8 cellular contexts compared by ENCODE assay signal in the genomic region with DNA sequence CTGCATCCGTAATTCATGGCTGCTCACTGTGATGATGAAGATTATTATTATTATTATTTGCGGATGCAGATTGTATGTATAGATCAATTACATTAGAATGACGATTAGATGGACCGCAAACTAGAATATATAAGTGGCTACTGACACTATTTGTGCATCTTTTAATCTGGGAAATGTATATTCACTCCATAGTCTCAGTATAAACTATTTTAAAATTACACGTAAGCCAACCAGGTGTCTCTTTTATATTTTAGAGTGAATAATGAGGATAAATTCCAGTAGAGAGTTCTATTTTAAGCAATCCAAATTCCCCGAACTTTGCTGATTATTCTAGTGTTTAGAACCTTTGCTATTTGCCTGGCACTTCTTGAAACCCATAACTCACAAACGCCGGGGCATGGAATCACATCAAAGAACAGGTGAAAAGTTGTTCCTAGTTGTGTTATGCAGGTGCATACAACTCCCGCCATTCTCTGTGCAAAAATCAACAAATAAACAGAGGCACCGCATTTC. TPM values are rescaled to one million over a fixed set of nuclear protein-coding genes. Genes with fewer than 3 reads are reported as not detected.
DNase-seq lines count a peak whose midpoint lies in the region; ATAC-seq, FAIRE-seq and TF ChIP-seq lines count a peak whose summit lies in the region.

No MANE protein-coding gene starts in this region.

- no peaks in the 10 kb centered on the region for H3K27me3 ChIP-seq in HepG2 (ENCODE audit: control insufficient read depth in 1 of 2, insufficient read depth in 2 of 2, low read length in 2 of 2)
- no peaks in the 10 kb centered on the region for H3K27me3 ChIP-seq in tibial nerve

- ATAC-seq in HepG2 = no peak

- H3K4me2 ChIP-seq in HepG2 (ENCODE audit: low read depth, low read length) = peak overlapping the region; percentile 77

- in situ Hi-C loops in HepG2 (cut with HindIII; ENCODE audit: extremely low pct_ligation_motif_present, low pct_unique_long_range_greater_than_20kb) = no loop called here

- CTCF ChIA-PET in HepG2 (lab: Yijun Ruan, JAX; ENCODE audit: low intra/inter-chr PET ratio, low total read pairs) = no interaction called here

- peaks cover 22% of the 10 kb centered on the region for H3K27me3 Mint-ChIP-seq in activated T-cell treated with anti-CD3 and anti-CD28 coated beads, Interleukin-2, amount 50 U/mL, for 24 hours
- H3K27me3 Mint-ChIP-seq in activated naive CD8-positive, alpha-beta T cell treated with anti-CD3 and anti-CD28 coated beads for 36 hours = peaks cover 16% of the 10 kb centered on the region

- no peak for FAIRE-seq in HepG2 (lab: Jason Lieb, UNC)

- H3K36me3 ChIP-seq in HepG2 (replicated peaks in 1 of 2; ENCODE audit: control insufficient read depth in 1 of 2, insufficient read depth in 2 of 2, low read length in 2 of 2) (peaks cover 0 to 12% of the 10 kb centered on the region in 2 experiments; a peak in 3 of 5 replicates), tibial nerve (peaks cover 0 to 14% (median 0%) of the 10 kb centered on the region in 3 donors)

- peak overlapping the region; percentile 99 for H3K27ac Mint-ChIP-seq in activated T-cell treated with anti-CD3 and anti-CD28 coated beads, Interleukin-2, amount 50 U/mL, for 24 hours
- peak overlapping the region; percentile 97 for H3K27ac Mint-ChIP-seq in activated naive CD8-positive, alpha-beta T cell treated with anti-CD3 and anti-CD28 coated beads for 36 hours

- BruUV-seq in HepG2 (replicated peaks; lab: Mats Ljungman, UMichigan) = TSS peak; percentile 84

- H3K27ac ChIP-seq in HepG2 (ENCODE audit: extremely low read length, insufficient read depth, low read length) (peak overlapping the region; percentile 50), tibial nerve (peak overlapping the region; percentile 59 to 99 (median 96))

- H4K20me1 ChIP-seq in HepG2 (ENCODE audit: insufficient read depth, low read length) = no peaks in the 10 kb centered on the region; the same call in 1 of the 2 replicates

- intact Hi-C loops in HepG2 (cut with micrococcal nuclease; ENCODE audit: unreplicated experiment) = loop anchor here (2.0 to 10.0 kb wide), 3 partner anchors 51 to 1735 kb away; a partner anchor contains a TSS

- no peaks in the 10 kb centered on the region for H3K9me3 Mint-ChIP-seq in activated T-cell treated with anti-CD3 and anti-CD28 coated beads, Interleukin-2, amount 50 U/mL, for 24 hours
- H3K9me3 Mint-ChIP-seq in activated naive CD8-positive, alpha-beta T cell treated with anti-CD3 and anti-CD28 coated beads for 36 hours = no peaks in the 10 kb centered on the region

- H3K4me1 ChIP-seq in HepG2 (ENCODE audit: insufficient read depth, low read length) (peaks cover 19% of the 10 kb centered on the region), tibial nerve (peaks cover 5 to 23% (median 8%) of the 10 kb centered on the region in 4 donors)

- DNase-seq in activated T-cell treated with anti-CD3 and anti-CD28 coated beads, Interleukin-2, amount 50 U/mL, for 24 hours = no peak
- DNase-seq in activated T-cell treated with anti-CD3 and anti-CD28 coated beads for 4 hours (no peak), HepG2 (ENCODE audit: low spot score) (no peak), tibial nerve (ENCODE audit: low spot score in 2 of 2) (no peak), globus pallidus (ENCODE audit: low spot score) (no peak), NCI-H446 (lab: John Stamatoyannopoulos, UW) (no peak), cerebellar cortex (ENCODE audit: low spot score) (no peak)
- no peak for DNase-seq in activated naive CD8-positive, alpha-beta T cell treated with anti-CD3 and anti-CD28 coated beads for 36 hours

- TF ChIP-seq POLR2A in HepG2 (IDR thresholded peaks at IDR 0.05; ENCODE audit: insufficient read depth in 1 of 2, low read depth in 2 of 2, low read length in 2 of 2) (no peak), tibial nerve (IDR thresholded peaks at IDR 0.05) (no peak)

- TF ChIP-seq EP300 in HepG2 (IDR thresholded peaks at IDR 0.05; ENCODE audit: low read depth in 2 of 2, low read length in 2 of 2) = 0 out of 4 replicates have a peak, but pooled peaks of 1 of the 2 experiments have one; percentile 2
- no peak for TF ChIP-seq EP300 in HepG2 (CRISPR knock-in tag; IDR thresholded peaks at IDR 0.05; ENCODE audit: borderline replicate concordance)
- TF ChIP-seq EP300 in tibial nerve (IDR thresholded peaks at IDR 0.05) = peak in 1 of 2 donors; percentile 34

- peaks cover 37% of the 10 kb centered on the region for H3K36me3 Mint-ChIP-seq in activated T-cell treated with anti-CD3 and anti-CD28 coated beads, Interleukin-2, amount 50 U/mL, for 24 hours (ENCODE audit: low read depth)
- peaks cover 17% of the 10 kb centered on the region for H3K36me3 Mint-ChIP-seq in activated naive CD8-positive, alpha-beta T cell treated with anti-CD3 and anti-CD28 coated beads for 36 hours

- H3K4me3 Mint-ChIP-seq in activated T-cell treated with anti-CD3 and anti-CD28 coated beads, Interleukin-2, amount 50 U/mL, for 24 hours = peak overlapping the region; percentile 95
- peak overlapping the region; percentile 95 for H3K4me3 Mint-ChIP-seq in activated naive CD8-positive, alpha-beta T cell treated with anti-CD3 and anti-CD28 coated beads for 36 hours

- peaks cover 12% of the 10 kb centered on the region for H3K79me2 ChIP-seq in HepG2 (ENCODE audit: insufficient read depth, low read length)

- H3K9me3 ChIP-seq in HepG2 (ENCODE audit: low read length) (no peaks in the 10 kb centered on the region), tibial nerve (no peaks in the 10 kb centered on the region)

- peak overlapping the region; percentile 66 for H3K9ac ChIP-seq in HepG2 (ENCODE audit: insufficient read depth, low read depth, low read length)

- POLR2A ChIA-PET in HepG2 (lab: Yijun Ruan, JAX) = interaction anchor here (0.7 to 1.5 kb wide), 7 partner anchors 9 to 1395 kb away, joined by 3 to 9 read pairs (median 4); a partner anchor contains a TSS

- TF ChIP-seq RAD21 in HepG2 (CRISPR knock-in tag; IDR thresholded peaks at IDR 0.05) = no peak

- no peak for TF ChIP-seq CTCF in HepG2 (CRISPR knock-in tag; IDR thresholded peaks at IDR 0.05)
- TF ChIP-seq CTCF in tibial nerve (IDR thresholded peaks at IDR 0.05) = no peak

- H3K4me3 ChIP-seq in HepG2 (replicated peaks in 1 of 3; ENCODE audit: insufficient read depth in 1 of 3, low read depth in 2 of 3, low read length in 3 of 3) (peak overlapping the region; percentile 61 to 91 (median 68)), tibial nerve (peak overlapping the region; percentile 38 to 74 (median 54))

- WGBS in HepG2 (ENCODE audit: low lambda C conversion rate) = 1% methylated on average over 10 of the region's 10 CpGs
- WGBS in tibial nerve, 2 donors = 3 to 4% methylated on average over 10 of the region's 10 CpGs

- H3K4me1 Mint-ChIP-seq in activated T-cell treated with anti-CD3 and anti-CD28 coated beads, Interleukin-2, amount 50 U/mL, for 24 hours (ENCODE audit: low read depth) = peaks cover 23% of the 10 kb centered on the region
- H3K4me1 Mint-ChIP-seq in activated naive CD8-positive, alpha-beta T cell treated with anti-CD3 and anti-CD28 coated beads for 36 hours = peaks cover 24% of the 10 kb centered on the region

- H2AFZ ChIP-seq in HepG2 (ENCODE audit: low read length) = peak overlapping the region; percentile 94

RNA-seq across cellular contexts. Expression of a gene that starts 0.5 kb away (rescaled TPM):
- total RNA-seq in activated naive CD8-positive, alpha-beta T cell treated with anti-CD3 and anti-CD28 coated beads for 36 hours = 10 to 100 TPM; 27.5 to 28.6 TPM
- total RNA-seq in HepG2 (2016; rRNA removed; fragmentation: Illumina TruSeq; extraction: Trizol) (12.8 and 17.3 TPM in 2 replicates), tibial nerve (10 to 100 TPM in 2 of 4 donors, 1 to 10 TPM in 2; 9.4 to 21.3 (median 11.4) TPM)
- total RNA-seq in HepG2 (2016; cell fraction: cytosol; rRNA removed; fragmentation: Illumina TruSeq; extraction: Trizol; ENCODE audit: low read depth) = 5.4 and 5.6 TPM in 2 replicates
- total RNA-seq in HepG2 (2016; cell fraction: insoluble cytoplasmic fraction; rRNA removed; fragmentation: Illumina TruSeq; extraction: Trizol) = 12.3 and 17.5 TPM in 2 replicates
- 9.2 and 10.4 TPM in 2 replicates for total RNA-seq in HepG2 (2016; cell fraction: membrane; rRNA removed; fragmentation: Illumina TruSeq; extraction: Trizol)
- total RNA-seq in HepG2 (2016; cell fraction: nucleus; rRNA removed; fragmentation: Illumina TruSeq; extraction: Trizol) = 17.5 and 19.0 TPM in 2 replicates
- polyA plus RNA-seq in HepG2 (2011; rRNA removed) = 4.8 and 6.9 TPM in 2 replicates
- polyA plus RNA-seq in HepG2 (2011; cell fraction: cytosol; rRNA removed) = 1.9 and 3.0 TPM in 2 replicates
- 5.0 and 7.6 TPM in 2 replicates for polyA plus RNA-seq in HepG2 (2011; cell fraction: nucleus; rRNA removed)
- 4.6 and 5.4 TPM in 2 replicates for polyA plus RNA-seq in HepG2 (2012)
- 1.8 and 2.0 TPM in 2 replicates for polyA plus RNA-seq in HepG2 (2016; cell fraction: cytosol; fragmentation: Illumina TruSeq; extraction: Trizol; ENCODE audit: low read depth)
- polyA plus RNA-seq in HepG2 (2016; cell fraction: insoluble cytoplasmic fraction; fragmentation: Illumina TruSeq; extraction: Trizol; ENCODE audit: low read depth) = 14.2 and 14.8 TPM in 2 replicates
- polyA plus RNA-seq in HepG2 (2016; cell fraction: membrane; fragmentation: Illumina TruSeq; extraction: Trizol; ENCODE audit: low read depth) = 2.5 and 3.9 TPM in 2 replicates
- 23.1 and 23.8 TPM in 2 replicates for polyA plus RNA-seq in HepG2 (2016; cell fraction: nucleus; fragmentation: Illumina TruSeq; extraction: Trizol; ENCODE audit: insufficient read depth, low read depth)
- 3.6 and 5.1 TPM in 2 replicates for polyA minus RNA-seq in HepG2 (2011; rRNA and poly(A)+ RNA removed; ENCODE audit: low replicate concordance)
- 1.4 and 3.0 TPM in 2 replicates for polyA minus RNA-seq in HepG2 (2011; cell fraction: cytosol; rRNA and poly(A)+ RNA removed)
- 31.2 and 43.5 TPM in 2 replicates for polyA minus RNA-seq in HepG2 (2011; cell fraction: nucleus; rRNA and poly(A)+ RNA removed)

RNA-seq across cellular contexts. Expression of a gene that starts 38.4 kb away (rescaled TPM):
- not detected for total RNA-seq in activated naive CD8-positive, alpha-beta T cell treated with anti-CD3 and anti-CD28 coated beads for 36 hours
- total RNA-seq in HepG2 (2016; rRNA removed; fragmentation: Illumina TruSeq; extraction: Trizol) (27.0 and 41.6 TPM in 2 replicates), tibial nerve (10 to 100 TPM; 15.0 to 32.1 (median 21.8) TPM)
- 19.1 and 22.1 TPM in 2 replicates for total RNA-seq in HepG2 (2016; cell fraction: cytosol; rRNA removed; fragmentation: Illumina TruSeq; extraction: Trizol; ENCODE audit: low read depth)
- total RNA-seq in HepG2 (2016; cell fraction: insoluble cytoplasmic fraction; rRNA removed; fragmentation: Illumina TruSeq; extraction: Trizol) = 26.8 and 37.9 TPM in 2 replicates
- total RNA-seq in HepG2 (2016; cell fraction: membrane; rRNA removed; fragmentation: Illumina TruSeq; extraction: Trizol) = 42.6 and 47.7 TPM in 2 replicates
- 34.0 and 36.3 TPM in 2 replicates for total RNA-seq in HepG2 (2016; cell fraction: nucleus; rRNA removed; fragmentation: Illumina TruSeq; extraction: Trizol)
- 8.1 and 11.5 TPM in 2 replicates for polyA plus RNA-seq in HepG2 (2011; rRNA removed)
- polyA plus RNA-seq in HepG2 (2011; cell fraction: cytosol; rRNA removed) = 5.7 and 8.0 TPM in 2 replicates
- 4.5 and 5.1 TPM in 2 replicates for polyA plus RNA-seq in HepG2 (2011; cell fraction: nucleus; rRNA removed)
- polyA plus RNA-seq in HepG2 (2012) = 8.0 and 9.2 TPM in 2 replicates
- polyA plus RNA-seq in HepG2 (2016; cell fraction: cytosol; fragmentation: Illumina TruSeq; extraction: Trizol; ENCODE audit: low read depth) = 13.3 and 13.8 TPM in 2 replicates
- polyA plus RNA-seq in HepG2 (2016; cell fraction: insoluble cytoplasmic fraction; fragmentation: Illumina TruSeq; extraction: Trizol; ENCODE audit: low read depth) = 25.0 and 25.2 TPM in 2 replicates
- 25.4 and 27.2 TPM in 2 replicates for polyA plus RNA-seq in HepG2 (2016; cell fraction: membrane; fragmentation: Illumina TruSeq; extraction: Trizol; ENCODE audit: low read depth)
- 12.7 and 13.4 TPM in 2 replicates for polyA plus RNA-seq in HepG2 (2016; cell fraction: nucleus; fragmentation: Illumina TruSeq; extraction: Trizol; ENCODE audit: insufficient read depth, low read depth)
- polyA minus RNA-seq in HepG2 (2011; rRNA and poly(A)+ RNA removed; ENCODE audit: low replicate concordance) = 2.6 and 9.2 TPM in 2 replicates
- polyA minus RNA-seq in HepG2 (2011; cell fraction: cytosol; rRNA and poly(A)+ RNA removed) = 6.2 and 8.8 TPM in 2 replicates
- polyA minus RNA-seq in HepG2 (2011; cell fraction: nucleus; rRNA and poly(A)+ RNA removed) = 22.3 and 31.6 TPM in 2 replicates

Comparison
In these comparisons a context has a peak if more than half of its experiments do, and no peak if none do; other contexts are left out.
1. RNA of a gene that starts 38.4 kb away (total RNA-seq): 15.0 to 32.1 TPM in tibial nerve and 19.1 to 47.7 TPM in HepG2; not detected in activated naive CD8-positive, alpha-beta T cell treated with anti-CD3 and anti-CD28 coated beads for 36 hours; every median in the first group is over 10 times any median in the second.